ENCODE assay signal across 8 cellular contexts in genomic region chr4:98663226-98664006, GRCh38. TPM values are rescaled to one million over a fixed set of nuclear protein-coding genes. Genes with fewer than 3 reads are reported as not detected.
DNase-seq lines count a peak whose midpoint lies in the region; ATAC-seq, FAIRE-seq and TF ChIP-seq lines count a peak whose summit lies in the region.

No MANE protein-coding gene starts in this region.

- BruUV-seq in HCT116 (replicated peaks; lab: Mats Ljungman, UMichigan) = no TSS peak

- POLR2A ChIA-PET in HCT116 (lab: Charles Lee) = no interaction called here

- TF ChIP-seq POLR2A in GM12892 (IDR thresholded peaks at IDR 0.05; ENCODE audit: low read depth, low read length) (no peak), HCT116 (IDR thresholded peaks at IDR 0.05; ENCODE audit: borderline replicate concordance, extremely low read depth, insufficient read depth, insufficient read length) (no peak)

- CTCF ChIA-PET in HCT116 (lab: Charles Lee) = no interaction called here

- H3K4me2 ChIP-seq in HCT116 (ENCODE audit: low read length) (peak overlapping the region; percentile 88), OCI-LY3 (ENCODE audit: low read length) (peak overlapping the region; percentile 83)

- H3K36me3 ChIP-seq in HCT116 (ENCODE audit: control insufficient read depth in 1 of 2, insufficient read depth in 2 of 2, low read length in 2 of 2) (no peaks in the 10 kb centered on the region), OCI-LY3 (replicated peaks; ENCODE audit: low read depth, low read length) (peaks cover 13% of the 10 kb centered on the region)

- H3K9me3 ChIP-seq in HCT116 (ENCODE audit: control insufficient read depth in 1 of 2, insufficient read depth in 1 of 2, low read depth in 1 of 2, low read length in 2 of 2) (peaks cover 0 to 13% of the 10 kb centered on the region in 2 experiments; a peak in 1 of 4 replicates), OCI-LY3 (ENCODE audit: insufficient read depth, low read length) (peaks cover 12% of the 10 kb centered on the region; the same call in 1 of the 2 replicates)

- no peaks in the 10 kb centered on the region for H3K9me2 ChIP-seq in HCT116 (ENCODE audit: insufficient read depth)

- no peak overlapping the region for H2AFZ ChIP-seq in HCT116 (ENCODE audit: low read depth, low read length, poor library complexity, severe bottlenecking)
- H2AFZ ChIP-seq in OCI-LY3 (ENCODE audit: low read depth, low read length) = peak overlapping the region; percentile 53

- TF ChIP-seq CTCF in HCT116 (IDR thresholded peaks at IDR 0.05 in 2 of 3, conservative IDR thresholded peaks at IDR 0.05 in 1 of 3; ENCODE audit: borderline replicate concordance in 1 of 3, insufficient read depth in 1 of 3, low read depth in 2 of 3, low read length in 2 of 3) (no peak), OCI-LY3 (IDR thresholded peaks at IDR 0.05; ENCODE audit: low read depth, low read length) (no peak)

- intact Hi-C loops in HCT116 (cut with micrococcal nuclease) = no loop called here

- H4K20me1 ChIP-seq in HCT116 (ENCODE audit: insufficient read depth) (no peaks in the 10 kb centered on the region), OCI-LY3 (ENCODE audit: insufficient read depth, low read length) (no peaks in the 10 kb centered on the region)

- TF ChIP-seq RAD21 in HCT116 (IDR thresholded peaks at IDR 0.05; ENCODE audit: low read depth) = no peak

- H3K4me3 ChIP-seq in HCT116 (replicated peaks in 1 of 2; ENCODE audit: low read depth in 1 of 2, low read length in 2 of 2) (no peak overlapping the region), OCI-LY3 (ENCODE audit: low read length) (peak overlapping the region; percentile 60)

- H3K9ac ChIP-seq in HCT116 (ENCODE audit: low read length) = no peak overlapping the region
- peak overlapping the region; percentile 65 for H3K9ac ChIP-seq in OCI-LY3 (ENCODE audit: low read length)

- H3K27ac ChIP-seq in HCT116 (ENCODE audit: low read depth, low read length) (peak overlapping the region; percentile 68), OCI-LY3 (ENCODE audit: low read length) (peak overlapping the region; percentile 97)

- DNase-seq in GM12892 (ENCODE audit: insufficient read length) = peak; percentile 31
- no peak for DNase-seq in HCT116 (ENCODE audit: low read depth, low spot score)
- peak; percentile 45 for DNase-seq in activated gamma-delta T cell treated with anti-CD3 and anti-CD28 coated beads, Interleukin-2, amount 50 U/mL, for 16 hours (ENCODE audit: low read depth)
- peak; percentile 51 to 56 for DNase-seq in stimulated activated CD4-positive, alpha-beta T cell treated with anti-CD3 and anti-CD28 coated beads, Interleukin-1b, Interleukin-23, amount 100 ng/mL, for 4 hours (ENCODE audit: low read depth in 2 of 2)
- DNase-seq in kidney glomerular epithelial cell (lab: John Stamatoyannopoulos, UW) = no peak
- no peak for DNase-seq in iPS-NIHi11 (ENCODE audit: low spot score)
- DNase-seq in epidermal melanocyte (ENCODE audit: insufficient read length, low spot score) = no peak

- peaks cover 11% of the 10 kb centered on the region for H3K79me2 ChIP-seq in HCT116 (ENCODE audit: insufficient read depth, low read length)
- no peaks in the 10 kb centered on the region for H3K79me2 ChIP-seq in OCI-LY3 (ENCODE audit: low read length)

- peak; percentile 85 for FAIRE-seq in GM12892 (lab: Jason Lieb, UNC)

- peaks cover 42 to 50% of the 10 kb centered on the region in 2 experiments for H3K4me1 ChIP-seq in HCT116 (ENCODE audit: control insufficient read depth in 1 of 2, insufficient read depth in 2 of 2, low read length in 2 of 2)
- H3K4me1 ChIP-seq in OCI-LY3 (ENCODE audit: low read length) = peaks cover 40% of the 10 kb centered on the region

- H3K27me3 ChIP-seq in HCT116 (ENCODE audit: insufficient read depth, low read length) = no peaks in the 10 kb centered on the region
- 0 out of 2 replicates have a peak, but pooled peaks cover 6% of the 10 kb centered on the region for H3K27me3 ChIP-seq in OCI-LY3 (ENCODE audit: low read depth, low read length)

- RAD21 ChIA-PET in HCT116 (lab: Charles Lee; ENCODE audit: low non-redundant PET in 1 of 2, low total read pairs in 2 of 2, uncharacterized antibody in 2 of 2, unreplicated experiment in 2 of 2) = no interaction called here

- ATAC-seq in HCT116 = no peak

TF ChIP-seq in HCT116, 20 proteins besides CTCF, POLR2A, EP300 and RAD21:
- no peak for TF ChIP-seq SIN3A (IDR thresholded peaks at IDR 0.05; ENCODE audit: low read depth)
- TF ChIP-seq POLR2AphosphoS5 (IDR thresholded peaks at IDR 0.05; ENCODE audit: low read depth, low read length) = no peak
- TF ChIP-seq CEBPB (IDR thresholded peaks at IDR 0.05; ENCODE audit: low read depth) = no peak
- TF ChIP-seq EZH2phosphoT487 (IDR thresholded peaks at IDR 0.05; ENCODE audit: borderline replicate concordance) = no peak
- TF ChIP-seq ELF1 (IDR thresholded peaks at IDR 0.05; ENCODE audit: borderline replicate concordance, low read depth) = no peak
- no peak for TF ChIP-seq EZH2 (IDR thresholded peaks at IDR 0.05)
- TF ChIP-seq ZNF274 (IDR thresholded peaks at IDR 0.05; ENCODE audit: low read depth, low read length) = no peak
- no peak for TF ChIP-seq MAX (IDR thresholded peaks at IDR 0.05)
- no peak for TF ChIP-seq TCF7L2 (IDR thresholded peaks at IDR 0.05; ENCODE audit: borderline replicate concordance, extremely low read depth, insufficient read depth, insufficient read length)
- TF ChIP-seq, protein P1, sequence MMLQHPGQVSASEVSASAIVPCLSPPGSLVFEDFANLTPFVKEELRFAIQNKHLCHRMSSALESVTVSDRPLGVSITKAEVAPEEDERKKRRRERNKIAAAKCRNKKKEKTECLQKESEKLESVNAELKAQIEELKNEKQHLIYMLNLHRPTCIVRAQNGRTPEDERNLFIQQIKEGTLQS (IDR thresholded peaks at IDR 0.05) = no peak
- TF ChIP-seq YY1 (IDR thresholded peaks at IDR 0.05; ENCODE audit: extremely low read depth, insufficient replicate concordance, low read depth, low read length) = no peak
- no peak for TF ChIP-seq ZFX (IDR thresholded peaks at IDR 0.05)
- TF ChIP-seq SP1 (IDR thresholded peaks at IDR 0.05; ENCODE audit: low read depth) = no peak
- TF ChIP-seq CBX3 (IDR thresholded peaks at IDR 0.05; ENCODE audit: low read depth) = no peak
- TF ChIP-seq REST (IDR thresholded peaks at IDR 0.05; ENCODE audit: low read depth) = no peak
- TF ChIP-seq SRF (IDR thresholded peaks at IDR 0.05; ENCODE audit: low read depth) = no peak
- TF ChIP-seq, protein P2, sequence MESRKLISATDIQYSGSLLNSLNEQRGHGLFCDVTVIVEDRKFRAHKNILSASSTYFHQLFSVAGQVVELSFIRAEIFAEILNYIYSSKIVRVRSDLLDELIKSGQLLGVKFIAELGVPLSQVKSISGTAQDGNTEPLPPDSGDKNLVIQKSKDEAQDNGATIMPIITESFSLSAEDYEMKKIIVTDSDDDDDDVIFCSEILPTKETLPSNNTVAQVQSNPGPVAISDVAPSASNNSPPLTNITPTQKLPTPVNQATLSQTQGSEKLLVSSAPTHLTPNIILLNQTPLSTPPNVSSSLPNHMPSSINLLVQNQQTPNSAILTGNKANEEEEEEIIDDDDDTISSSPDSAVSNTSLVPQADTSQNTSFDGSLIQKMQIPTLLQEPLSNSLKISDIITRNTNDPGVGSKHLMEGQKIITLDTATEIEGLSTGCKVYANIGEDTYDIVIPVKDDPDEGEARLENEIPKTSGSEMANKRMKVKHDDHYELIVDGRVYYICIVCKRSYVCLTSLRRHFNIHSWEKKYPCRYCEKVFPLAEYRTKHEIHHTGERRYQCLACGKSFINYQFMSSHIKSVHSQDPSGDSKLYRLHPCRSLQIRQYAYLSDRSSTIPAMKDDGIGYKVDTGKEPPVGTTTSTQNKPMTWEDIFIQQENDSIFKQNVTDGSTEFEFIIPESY (IDR thresholded peaks at IDR 0.05; ENCODE audit: extremely low read depth, insufficient replicate concordance, low read length) = no peak

RNA-seq across cellular contexts. Expression of gene TSPAN5, which starts 5.0 kb away (rescaled TPM):
- polyA plus RNA-seq in GM12892 (2012; ENCODE audit: missing spikeins) = not detected
- total RNA-seq in HCT116 (2021; ENCODE audit: unreplicated experiment) = 56.8 TPM
- polyA plus RNA-seq in HCT116 (2012) = 26.5 and 37.8 TPM in 2 replicates

Comparison
In these comparisons a context has a peak if more than half of its experiments do, and no peak if none do; other contexts are left out.
1. DNase-seq: peak in GM12892 (single experiment), activated gamma-delta T cell treated with anti-CD3 and anti-CD28 coated beads, Interleukin-2, amount 50 U/mL, for 16 hours (single experiment) and stimulated activated CD4-positive, alpha-beta T cell treated with anti-CD3 and anti-CD28 coated beads, Interleukin-1b, Interleukin-23, amount 100 ng/mL, for 4 hours (2 of 2); none in HCT116 (single experiment), kidney glomerular epithelial cell (single experiment), iPS-NIHi11 (single experiment) and epidermal melanocyte (single experiment).